In genomic region chr3:102018544-102018943, GRCh38 we compare ENCODE assay signal across 1 cellular context.
TF ChIP-seq lines count a peak whose summit lies in the region.

No MANE protein-coding gene starts in this region.

TF ChIP-seq in WTC11, 78 proteins besides CTCF, POLR2A, EP300 and RAD21 (continued from another document):
- TF ChIP-seq ATF6 (CRISPR knock-in tag; IDR thresholded peaks at IDR 0.05), result no peak
